ENCODE assay signal across 21 cellular contexts in genomic region chr15:73582961-73583360, GRCh38. TPM values are rescaled to one million over a fixed set of nuclear protein-coding genes. Genes with fewer than 3 reads are reported as not detected.
DNase-seq lines count a peak whose midpoint lies in the region; ATAC-seq and TF ChIP-seq lines count a peak whose summit lies in the region.
"Had no signal": no experiment of that assay in that cellular context is flagged by ENCODE, and none has a peak within 500 bp of the region (broad histone marks: within the 10 kb centered on the region; RNA-seq: fewer than 3 reads in every experiment).

No MANE protein-coding gene starts in this region.

- no peak for ATAC-seq in activated CD8-positive, alpha-beta memory T cell treated with anti-CD3 and anti-CD28 coated beads, Interleukin-2, amount 10 ng/mL, durations not matched to agents 7 days and 5 days
- peak; percentile 49 for ATAC-seq in upper lobe of right lung
- ATAC-seq: Panc1 had no signal

- H3K36me3 Mint-ChIP-seq in activated CD8-positive, alpha-beta memory T cell treated with anti-CD3 and anti-CD28 coated beads, Interleukin-2, amount 10 ng/mL, durations not matched to agents 7 days and 5 days: peaks cover 38% of the 10 kb centered on the region
- peaks cover 48% of the 10 kb centered on the region for H3K36me3 Mint-ChIP-seq in activated T-helper 1 cell treated with anti-CD3 and anti-CD28 coated beads, Interleukin-12 subunit alpha, Interleukin-12 subunit beta, Interleukin-2, Interleukin-4 antibody, amounts not matched to agents 30 ng/mL and 10 ng/mL and 1 ng/mL, durations not matched to agents 14 hours and 24 hours and 36 hours (ENCODE audit: low read depth)

- H3K27ac Mint-ChIP-seq in activated CD8-positive, alpha-beta memory T cell treated with anti-CD3 and anti-CD28 coated beads, Interleukin-2, amount 10 ng/mL, durations not matched to agents 7 days and 5 days: peak overlapping the region; percentile 75
- H3K27ac Mint-ChIP-seq in activated T-helper 1 cell treated with anti-CD3 and anti-CD28 coated beads, Interleukin-12 subunit alpha, Interleukin-12 subunit beta, Interleukin-2, Interleukin-4 antibody, amounts not matched to agents 30 ng/mL and 10 ng/mL and 1 ng/mL, durations not matched to agents 14 hours and 24 hours and 36 hours: peak overlapping the region; percentile 9
- H3K27ac Mint-ChIP-seq: HFFc6 had no signal

- peaks cover 56% of the 10 kb centered on the region for H3K4me1 Mint-ChIP-seq in activated CD8-positive, alpha-beta memory T cell treated with anti-CD3 and anti-CD28 coated beads, Interleukin-2, amount 10 ng/mL, durations not matched to agents 7 days and 5 days
- H3K4me1 Mint-ChIP-seq in activated T-helper 1 cell treated with anti-CD3 and anti-CD28 coated beads, Interleukin-12 subunit alpha, Interleukin-12 subunit beta, Interleukin-2, Interleukin-4 antibody, amounts not matched to agents 30 ng/mL and 10 ng/mL and 1 ng/mL, durations not matched to agents 14 hours and 24 hours and 36 hours (ENCODE audit: low read depth): peaks cover 63% of the 10 kb centered on the region

- no peaks in the 10 kb centered on the region for H3K27me3 ChIP-seq in upper lobe of right lung
- H3K27me3 ChIP-seq: BE2C had no signal

- no peak for DNase-seq in activated CD8-positive, alpha-beta memory T cell treated with anti-CD3 and anti-CD28 coated beads, Interleukin-2, amount 10 ng/mL, durations not matched to agents 7 days and 5 days
- no peak for DNase-seq in activated CD8-positive, alpha-beta memory T cell treated with anti-CD3 and anti-CD28 coated beads, Interleukin-2, amount 50 U/mL, for 4 hours
- peak; percentile 3 for DNase-seq in MV-4-11 (lab: John Stamatoyannopoulos, UW)
- DNase-seq in activated T-helper 1 cell treated with anti-CD3 and anti-CD28 coated beads, Interleukin-12 subunit alpha, Interleukin-12 subunit beta, Interleukin-2, Interleukin-4 antibody, amounts not matched to agents 30 ng/mL and 10 ng/mL and 1 ng/mL, durations not matched to agents 14 hours and 24 hours and 36 hours (ENCODE audit: low spot score): no peak
- no peak for DNase-seq in upper lobe of right lung
- DNase-seq in 8988T: no peak
- DNase-seq in NCI-H2081 (lab: John Stamatoyannopoulos, UW): no peak
- DNase-seq: BE2C, H9, HFFc6, IMR-90, NCI-H1694, NCI-H2081 treated with DMSO at 0.1 percent for 48 hours, NCI-H2171 treated with DMSO at 0.1 percent for 48 hours, NCI-H524 treated with DMSO at 0.1 percent for 48 hours, NCI-H82, SIG-M5, SK-N-SH had no signal

- H3K4me3 Mint-ChIP-seq in activated CD8-positive, alpha-beta memory T cell treated with anti-CD3 and anti-CD28 coated beads, Interleukin-2, amount 10 ng/mL, durations not matched to agents 7 days and 5 days: no peak overlapping the region
- H3K4me3 Mint-ChIP-seq in activated T-helper 1 cell treated with anti-CD3 and anti-CD28 coated beads, Interleukin-12 subunit alpha, Interleukin-12 subunit beta, Interleukin-2, Interleukin-4 antibody, amounts not matched to agents 30 ng/mL and 10 ng/mL and 1 ng/mL, durations not matched to agents 14 hours and 24 hours and 36 hours: no peak overlapping the region
- H3K4me3 Mint-ChIP-seq: CD4-positive, CD25-positive, alpha-beta regulatory T cell; H9; HFFc6 had no signal

- H3K27ac ChIP-seq in upper lobe of right lung: no peak overlapping the region
- H3K27ac ChIP-seq: KMS-11 had no signal

- no peaks in the 10 kb centered on the region for H3K27me3 Mint-ChIP-seq in activated CD8-positive, alpha-beta memory T cell treated with anti-CD3 and anti-CD28 coated beads, Interleukin-2, amount 10 ng/mL, durations not matched to agents 7 days and 5 days
- H3K27me3 Mint-ChIP-seq in activated T-helper 1 cell treated with anti-CD3 and anti-CD28 coated beads, Interleukin-12 subunit alpha, Interleukin-12 subunit beta, Interleukin-2, Interleukin-4 antibody, amounts not matched to agents 30 ng/mL and 10 ng/mL and 1 ng/mL, durations not matched to agents 14 hours and 24 hours and 36 hours (ENCODE audit: insufficient read depth): no peaks in the 10 kb centered on the region
- H3K27me3 Mint-ChIP-seq: CD4-positive, CD25-positive, alpha-beta regulatory T cell had no signal

- H3K36me3 ChIP-seq in upper lobe of right lung: peaks cover 80% of the 10 kb centered on the region

- no peaks in the 10 kb centered on the region for H3K9me3 Mint-ChIP-seq in activated CD8-positive, alpha-beta memory T cell treated with anti-CD3 and anti-CD28 coated beads, Interleukin-2, amount 10 ng/mL, durations not matched to agents 7 days and 5 days (ENCODE audit: low read depth)
- H3K9me3 Mint-ChIP-seq in activated T-helper 1 cell treated with anti-CD3 and anti-CD28 coated beads, Interleukin-12 subunit alpha, Interleukin-12 subunit beta, Interleukin-2, Interleukin-4 antibody, amounts not matched to agents 30 ng/mL and 10 ng/mL and 1 ng/mL, durations not matched to agents 14 hours and 24 hours and 36 hours: no peaks in the 10 kb centered on the region
- H3K9me3 Mint-ChIP-seq: CD4-positive, CD25-positive, alpha-beta regulatory T cell; H9; HFFc6 had no signal

- no peaks in the 10 kb centered on the region for H3K4me1 ChIP-seq in upper lobe of right lung
- H3K4me1 ChIP-seq: BE2C had no signal

- TF ChIP-seq CTCF in upper lobe of right lung (IDR thresholded peaks at IDR 0.05): no peak

- no peak overlapping the region for H3K4me3 ChIP-seq in upper lobe of right lung

- H3K9me3 ChIP-seq in upper lobe of right lung: no peaks in the 10 kb centered on the region
- H3K9me3 ChIP-seq: BE2C, SK-N-SH had no signal

- intact Hi-C loops in activated T-helper 1 cell treated with anti-CD3 and anti-CD28 coated beads, Interleukin-12 subunit alpha, Interleukin-12 subunit beta, Interleukin-2, Interleukin-4 antibody, amounts not matched to agents 30 ng/mL and 10 ng/mL and 1 ng/mL, durations not matched to agents 14 hours and 24 hours and 36 hours (cut with micrococcal nuclease): loop anchor here (1.0 kb wide), 1 partner anchor 8 kb away; no protein-coding TSS in a partner anchor
- intact Hi-C loops in upper lobe of right lung (cut with DNase I): no loop called here

- CTCF ChIA-PET in activated CD8-positive, alpha-beta memory T cell treated with anti-CD3 and anti-CD28 coated beads, Interleukin-2, amount 10 ng/mL, durations not matched to agents 7 days and 5 days (lab: Charles Lee): interaction anchor here (1.0 to 2.0 kb wide), 5 partner anchors 13 to 116 kb away, joined by 3 to 11 read pairs (median 3); no protein-coding TSS in a partner anchor

RNA-seq across cellular contexts. Expression of gene NPTN, which starts 50.2 kb away (rescaled TPM):
- 10 to 100 TPM; 45.5 to 54.0 TPM for total RNA-seq in activated CD8-positive, alpha-beta memory T cell treated with anti-CD3 and anti-CD28 coated beads, Interleukin-2, amount 10 ng/mL, durations not matched to agents 7 days and 5 days
- total RNA-seq in activated T-helper 1 cell treated with anti-CD3 and anti-CD28 coated beads, Interleukin-12 subunit alpha, Interleukin-12 subunit beta, Interleukin-2, Interleukin-4 antibody, amounts not matched to agents 30 ng/mL and 10 ng/mL and 1 ng/mL, durations not matched to agents 14 hours and 24 hours and 36 hours: 91.1 and 91.2 TPM in 2 replicates
- 131 TPM for total RNA-seq in upper lobe of right lung
